20 cellular contexts compared by ENCODE assay signal in genomic region chr16:22270525-22270924, GRCh38. TPM values are rescaled to one million over a fixed set of nuclear protein-coding genes. Genes with fewer than 3 reads are reported as not detected.
DNase-seq lines count a peak whose midpoint lies in the region; ATAC-seq and TF ChIP-seq lines count a peak whose summit lies in the region.
"Had no signal": no experiment of that assay in that cellular context is flagged by ENCODE, and none has a peak within 500 bp of the region (broad histone marks: within the 10 kb centered on the region; RNA-seq: fewer than 3 reads in every experiment).

No MANE protein-coding gene starts in this region.

- TF ChIP-seq POLR2A in erythroblast (IDR thresholded peaks at IDR 0.05; ENCODE audit: low read length): no peak

- no peak overlapping the region for H3K4me3 ChIP-seq in GM23338
- H3K4me3 ChIP-seq: HAP-1, MG63 had no signal

- no peak overlapping the region for H3K4me3 Mint-ChIP-seq in activated naive CD4-positive, alpha-beta T cell treated with anti-CD3 and anti-CD28 coated beads for 36 hours
- no peak overlapping the region for H3K4me3 Mint-ChIP-seq in activated CD4-positive, alpha-beta memory T cell treated with anti-CD3 and anti-CD28 coated beads for 36 hours
- H3K4me3 Mint-ChIP-seq in effector memory CD8-positive, alpha-beta T cell: no peak overlapping the region
- H3K4me3 Mint-ChIP-seq in GM23338: no peak overlapping the region
- H3K4me3 Mint-ChIP-seq: CD14-positive monocyte had no signal

- POLR2A ChIA-PET in activated CD4-positive, alpha-beta memory T cell treated with anti-CD3 and anti-CD28 coated beads for 36 hours (lab: Charles Lee): interaction anchor here (0.6 kb wide), 1 partner anchor 10 kb away, joined by 3 read pairs; no protein-coding TSS in a partner anchor

- peak; percentile 14 for DNase-seq in activated naive CD4-positive, alpha-beta T cell treated with Interleukin-2 at 50 U/mL for 16 hours
- DNase-seq in activated naive CD4-positive, alpha-beta T cell treated with anti-CD3 and anti-CD28 coated beads for 36 hours: no peak
- DNase-seq in activated CD4-positive, alpha-beta memory T cell treated with anti-CD3 and anti-CD28 coated beads for 36 hours: peak; percentile 15
- DNase-seq in erythroblast (lab: John Stamatoyannopoulos, UW) (peak; percentile 77 to 78), GM23338 (ENCODE audit: low spot score) (no peak), Ammon's horn (ENCODE audit: low spot score) (no peak)
- no peak for DNase-seq in effector memory CD8-positive, alpha-beta T cell
- DNase-seq: Caco-2, EL, Karpas-422, MG63, NCI-H1092, NCI-H146, NCI-H2081 treated with DMSO at 0.1 percent for 48 hours, NCI-H510A, NCI-H774 had no signal

- TF ChIP-seq CTCF in GM23338 (conservative IDR thresholded peaks at IDR 0.05; ENCODE audit: low read depth in 2 of 2): no peak

- H3K9me3 Mint-ChIP-seq in activated naive CD4-positive, alpha-beta T cell treated with anti-CD3 and anti-CD28 coated beads for 36 hours: no peaks in the 10 kb centered on the region
- no peaks in the 10 kb centered on the region for H3K9me3 Mint-ChIP-seq in activated CD4-positive, alpha-beta memory T cell treated with anti-CD3 and anti-CD28 coated beads for 36 hours
- no peaks in the 10 kb centered on the region for H3K9me3 Mint-ChIP-seq in effector memory CD8-positive, alpha-beta T cell
- H3K9me3 Mint-ChIP-seq in GM23338: no peaks in the 10 kb centered on the region
- H3K9me3 Mint-ChIP-seq: CD14-positive monocyte had no signal

- H3K36me3 ChIP-seq in GM23338 (ENCODE audit: insufficient read depth): peaks cover 16% of the 10 kb centered on the region; the same call in 1 of the 2 replicates

- no peak overlapping the region for H3K27ac ChIP-seq in GM23338 (ENCODE audit: low read depth)

- H4K20me1 ChIP-seq in GM23338 (replicated peaks; ENCODE audit: insufficient read depth): 0 out of 2 replicates have a peak, but pooled peaks cover 3% of the 10 kb centered on the region

- no peak overlapping the region for H2AFZ ChIP-seq in GM23338

- H3K27me3 ChIP-seq in GM23338 (ENCODE audit: insufficient read depth): no peaks in the 10 kb centered on the region
- H3K27me3 ChIP-seq: MG63 had no signal

- no peak overlapping the region for H3K4me2 ChIP-seq in GM23338

- H3F3A ChIP-seq in GM23338 (replicated peaks; ENCODE audit: low read depth): no peaks in the 10 kb centered on the region

- H3K36me3 Mint-ChIP-seq in activated naive CD4-positive, alpha-beta T cell treated with anti-CD3 and anti-CD28 coated beads for 36 hours (ENCODE audit: low read depth): peaks cover 28% of the 10 kb centered on the region
- peaks cover 26% of the 10 kb centered on the region for H3K36me3 Mint-ChIP-seq in activated CD4-positive, alpha-beta memory T cell treated with anti-CD3 and anti-CD28 coated beads for 36 hours
- peaks cover 16% of the 10 kb centered on the region for H3K36me3 Mint-ChIP-seq in effector memory CD8-positive, alpha-beta T cell (ENCODE audit: insufficient read depth)
- H3K36me3 Mint-ChIP-seq in GM23338 (ENCODE audit: low read depth): peaks cover 31% of the 10 kb centered on the region

- no peak for ATAC-seq in effector memory CD8-positive, alpha-beta T cell (replicated peaks)
- no peak for ATAC-seq in GM23338
- ATAC-seq: Panc1, Right ventricle myocardium inferior had no signal

- H3K27ac Mint-ChIP-seq in activated naive CD4-positive, alpha-beta T cell treated with anti-CD3 and anti-CD28 coated beads for 36 hours: no peak overlapping the region
- no peak overlapping the region for H3K27ac Mint-ChIP-seq in activated CD4-positive, alpha-beta memory T cell treated with anti-CD3 and anti-CD28 coated beads for 36 hours
- peak overlapping the region in 1 of 2 donors; percentile 26 for H3K27ac Mint-ChIP-seq in effector memory CD8-positive, alpha-beta T cell
- H3K27ac Mint-ChIP-seq in GM23338: no peak overlapping the region

- CTCF ChIA-PET in activated naive CD4-positive, alpha-beta T cell treated with anti-CD3 and anti-CD28 coated beads for 36 hours (lab: Charles Lee): interaction anchor here (0.6 kb wide), 1 partner anchor 43 kb away, joined by 3 read pairs; no protein-coding TSS in a partner anchor
- CTCF ChIA-PET in activated CD4-positive, alpha-beta memory T cell treated with anti-CD3 and anti-CD28 coated beads for 36 hours (lab: Charles Lee): no interaction called here

- no peaks in the 10 kb centered on the region for H3K79me2 ChIP-seq in GM23338 (replicated peaks; ENCODE audit: insufficient read depth)

- H3K9me2 ChIP-seq in GM23338 (ENCODE audit: insufficient read depth): no peaks in the 10 kb centered on the region

- intact Hi-C loops in activated naive CD4-positive, alpha-beta T cell treated with anti-CD3 and anti-CD28 coated beads for 36 hours (cut with micrococcal nuclease): no loop called here
- intact Hi-C loops in activated CD4-positive, alpha-beta memory T cell treated with anti-CD3 and anti-CD28 coated beads for 36 hours (cut with micrococcal nuclease): no loop called here

- no peaks in the 10 kb centered on the region for H3K27me3 Mint-ChIP-seq in activated naive CD4-positive, alpha-beta T cell treated with anti-CD3 and anti-CD28 coated beads for 36 hours (ENCODE audit: low read depth)
- H3K27me3 Mint-ChIP-seq in activated CD4-positive, alpha-beta memory T cell treated with anti-CD3 and anti-CD28 coated beads for 36 hours: no peaks in the 10 kb centered on the region
- H3K27me3 Mint-ChIP-seq in effector memory CD8-positive, alpha-beta T cell: no peaks in the 10 kb centered on the region
- H3K27me3 Mint-ChIP-seq in GM23338 (ENCODE audit: insufficient read depth, low read depth, poor library complexity): peaks cover 3% of the 10 kb centered on the region

- no peaks in the 10 kb centered on the region for H3K4me1 ChIP-seq in GM23338 (ENCODE audit: insufficient read depth)
- H3K4me1 ChIP-seq: Caco-2, HAP-1 had no signal

- peaks cover 3% of the 10 kb centered on the region for H3K4me1 Mint-ChIP-seq in activated naive CD4-positive, alpha-beta T cell treated with anti-CD3 and anti-CD28 coated beads for 36 hours (ENCODE audit: low read depth)
- H3K4me1 Mint-ChIP-seq in activated CD4-positive, alpha-beta memory T cell treated with anti-CD3 and anti-CD28 coated beads for 36 hours (ENCODE audit: low read depth): peaks cover 4% of the 10 kb centered on the region
- no peaks in the 10 kb centered on the region for H3K4me1 Mint-ChIP-seq in effector memory CD8-positive, alpha-beta T cell (ENCODE audit: low read depth in 2 of 2)
- no peaks in the 10 kb centered on the region for H3K4me1 Mint-ChIP-seq in GM23338

TF ChIP-seq in GM23338, 12 proteins besides CTCF, POLR2A, EP300 and RAD21 (continues in another document):
- TF ChIP-seq JUNB (IDR thresholded peaks at IDR 0.05; ENCODE audit: unreplicated experiment) (no peak), REST (IDR thresholded peaks at IDR 0.05; ENCODE audit: unreplicated experiment) (no peak), EZH2phosphoT487 (IDR thresholded peaks at IDR 0.05; ENCODE audit: unreplicated experiment) (no peak), STAT1 (IDR thresholded peaks at IDR 0.05; ENCODE audit: unreplicated experiment) (no peak), CREB1 (CRISPR knock-in tag; IDR thresholded peaks at IDR 0.05; ENCODE audit: low read depth) (no peak), ZNF114 (CRISPR knock-in tag; IDR thresholded peaks at IDR 0.05) (no peak), ZNF331 (CRISPR knock-in tag; IDR thresholded peaks at IDR 0.05; ENCODE audit: low read depth) (no peak), NANOG (IDR thresholded peaks at IDR 0.05; ENCODE audit: borderline replicate concordance) (no peak), POLR2AphosphoS5 (IDR thresholded peaks at IDR 0.05; ENCODE audit: low read depth) (no peak)

RNA-seq across cellular contexts. Expression of gene POLR3E, which starts 26.7 kb away (rescaled TPM):
- 10 to 100 TPM; 72.9 to 74.7 TPM for total RNA-seq in activated naive CD4-positive, alpha-beta T cell treated with anti-CD3 and anti-CD28 coated beads for 36 hours
- 10 to 100 TPM; 75.0 to 80.3 TPM for total RNA-seq in activated CD4-positive, alpha-beta memory T cell treated with anti-CD3 and anti-CD28 coated beads for 36 hours
- 109 and 141 TPM in 2 replicates for total RNA-seq in GM23338 (2014; rRNA removed; shearing (Covaris generic))
- 62.7 and 64.4 TPM in 2 replicates for polyA plus RNA-seq in GM23338 (2016; fragmentation: Nextera tagmentation; extraction: Ambion mirVana)

Comparison
In these comparisons a context has a peak if more than half of its experiments do, and no peak if none do; other contexts are left out.
1. DNase-seq: peak in activated naive CD4-positive, alpha-beta T cell treated with Interleukin-2 at 50 U/mL for 16 hours (single experiment), activated CD4-positive, alpha-beta memory T cell treated with anti-CD3 and anti-CD28 coated beads for 36 hours (single experiment) and erythroblast (2 of 2); none in activated naive CD4-positive, alpha-beta T cell treated with anti-CD3 and anti-CD28 coated beads for 36 hours (single experiment), effector memory CD8-positive, alpha-beta T cell (0 of 3), GM23338 (single experiment) and Ammon's horn (single experiment).